ENCODE assay signal across 28 cellular contexts in genomic region chr18:50607374-50607933, GRCh38. TPM values are rescaled to one million over a fixed set of nuclear protein-coding genes. Genes with fewer than 3 reads are reported as not detected.
"Had no signal": no experiment of that assay in that cellular context is flagged by ENCODE, and none has a peak within 500 bp of the region (broad histone marks: within the 10 kb centered on the region; RNA-seq: fewer than 3 reads in every experiment).

No MANE protein-coding gene starts in this region.

- DNase-seq: colonic mucosa; effector CD8-positive, alpha-beta T cell; endodermal cell; foreskin fibroblast; gastrocnemius medialis; hippocampal formation; left cardiac atrium; left lung; lower lobe of right lung; natural killer cell; pancreas; sigmoid colon; stimulated activated CD4-positive, alpha-beta T cell treated with anti-CD3 and anti-CD28 coated beads, Interleukin-2, amount 100 ng/mL, for 24 hours; stimulated activated CD4-positive, alpha-beta T cell treated with anti-CD3 and anti-CD28 coated beads, Interleukin-4, amount 100 ng/mL, for 24 hours; stimulated activated naive CD4-positive, alpha-beta T cell treated with Interleukin-2 at 50 U/mL for 16 hours; substantia nigra; testis; tibial artery; upper lobe of left lung had no signal

- FAIRE-seq: islet of Langerhans, pancreas, urothelium cell line had no signal

- H3K4me1 ChIP-seq: colonic mucosa, gastrocnemius medialis, left lung, lower lobe of right lung, pancreas, sigmoid colon, upper lobe of left lung had no signal

- ATAC-seq: esophagus mucosa; gastrocnemius medialis; left lung; lower lobe of right lung; natural killer cell; pancreas; stimulated activated effector memory CD8-positive, alpha-beta T cell treated with anti-CD3 and anti-CD28 coated beads, Interleukin-12 subunit alpha, Interleukin-12 subunit beta, amount 100 ng/mL, for 72 hours had no signal

- H3K27me3 ChIP-seq: colonic mucosa, gastrocnemius medialis, left lung, neutrophil, pancreas, sigmoid colon, testis, tibial artery, upper lobe of left lung had no signal

- H3K27ac ChIP-seq: colonic mucosa, epithelial cell of prostate, gastrocnemius medialis, left lung, lower lobe of right lung, neutrophil, pancreas, sigmoid colon, testis, tibial artery, upper lobe of left lung had no signal

- H3K4me3 ChIP-seq: colonic mucosa, gastrocnemius medialis, left lung, lower lobe of right lung, pancreas, sigmoid colon, testis, tibial artery, upper lobe of left lung had no signal

- H3K36me3 ChIP-seq: colonic mucosa, gastrocnemius medialis, left lung, lower lobe of right lung, neutrophil, pancreas, sigmoid colon, tibial artery, upper lobe of left lung had no signal

- H3K9me3 ChIP-seq: colonic mucosa, gastrocnemius medialis, lower lobe of right lung, neutrophil, pancreas, sigmoid colon, testis, tibial artery, upper lobe of left lung had no signal

RNA-seq across cellular contexts. Expression of gene MAPK4, which starts 47.6 kb away (rescaled TPM):
- total RNA-seq: glomerular endothelial cell, mononuclear cell, natural killer cell, pulmonary artery endothelial cell had no signal
